8 cellular contexts compared by ENCODE assay signal in genomic region chr5:95817430-95817829, GRCh38. TPM values are rescaled to one million over a fixed set of nuclear protein-coding genes. Genes with fewer than 3 reads are reported as not detected.
DNase-seq lines count a peak whose midpoint lies in the region; ATAC-seq and TF ChIP-seq lines count a peak whose summit lies in the region.

No MANE protein-coding gene starts in this region.

- WGBS in suprapubic skin = 64% methylated on average over 6 of the region's 12 CpGs
- 47 to 51% methylated on average over 12 of the region's 12 CpGs for WGBS in tibial nerve, 2 donors

- TF ChIP-seq POLR2A in suprapubic skin (IDR thresholded peaks at IDR 0.05) (no peak), tibial nerve (IDR thresholded peaks at IDR 0.05) (no peak)

- peak; percentile 78 for DNase-seq in activated CD8-positive, alpha-beta memory T cell treated with anti-CD3 and anti-CD28 coated beads for 24 hours
- DNase-seq in activated CD8-positive, alpha-beta memory T cell treated with anti-CD3 and anti-CD28 coated beads, Interleukin-2, amount 50 U/mL, for 48 hours = no peak
- peak; percentile 28 for DNase-seq in activated naive CD4-positive, alpha-beta T cell treated with anti-CD3 and anti-CD28 coated beads, Interleukin-2, amount 50 U/mL, for 16 hours
- DNase-seq in left colon = peak; percentile 53 to 76
- no peak for DNase-seq in suprapubic skin (ENCODE audit: low spot score in 2 of 2)
- DNase-seq in tibial nerve (ENCODE audit: low spot score in 2 of 2) = no peak
- DNase-seq in middle frontal gyrus (ENCODE audit: extremely low spot score, low spot score) = no peak

- H3K9me3 ChIP-seq in suprapubic skin (no peaks in the 10 kb centered on the region), tibial nerve (no peaks in the 10 kb centered on the region)

- H3K4me1 ChIP-seq in suprapubic skin (peaks cover 40% of the 10 kb centered on the region), tibial nerve (peaks cover 0 to 30% (median 5%) of the 10 kb centered on the region in 4 donors)

- ATAC-seq in left colon (peak; percentile 55), HG03175 (IDR thresholded peaks at IDR 0.05; ENCODE audit: unreplicated experiment) (no peak)

- no peak for TF ChIP-seq EP300 in suprapubic skin (IDR thresholded peaks at IDR 0.05)
- no peak for TF ChIP-seq EP300 in tibial nerve (IDR thresholded peaks at IDR 0.05)

- H3K4me3 ChIP-seq in suprapubic skin = peak overlapping the region; percentile 61
- H3K4me3 ChIP-seq in tibial nerve = no peak overlapping the region

- H3K27me3 ChIP-seq in suprapubic skin = no peaks in the 10 kb centered on the region
- H3K27me3 ChIP-seq in tibial nerve = no peaks in the 10 kb centered on the region

- peaks cover 4% of the 10 kb centered on the region for H3K36me3 ChIP-seq in suprapubic skin
- H3K36me3 ChIP-seq in tibial nerve = peaks cover 0 to 20% (median 0%) of the 10 kb centered on the region in 3 donors

- TF ChIP-seq CTCF in suprapubic skin (IDR thresholded peaks at IDR 0.05) = no peak
- no peak for TF ChIP-seq CTCF in tibial nerve (IDR thresholded peaks at IDR 0.05)

- peak overlapping the region; percentile 35 for H3K27ac ChIP-seq in suprapubic skin
- H3K27ac ChIP-seq in tibial nerve = peak overlapping the region in 1 of 4 donors; percentile 51

- intact Hi-C loops in left colon (cut with DNase I, micrococcal nuclease) = no loop called here

RNA-seq across cellular contexts. Expression of gene GLRX, which starts 5.1 kb away (rescaled TPM):
- 10 to 100 TPM; 82.4 to 91.9 TPM for total RNA-seq in left colon
- 100 to 1,000 TPM in 2 of 4 donors, 10 to 100 TPM in 2; 30.9 to 151 (median 80.0) TPM for total RNA-seq in suprapubic skin
- 10 to 100 TPM; 15.3 to 72.0 (median 40.4) TPM for total RNA-seq in tibial nerve

Comparison
In these comparisons a context has a peak if more than half of its experiments do, and no peak if none do; other contexts are left out.
1. DNase-seq: peak in activated CD8-positive, alpha-beta memory T cell treated with anti-CD3 and anti-CD28 coated beads for 24 hours (single experiment), activated naive CD4-positive, alpha-beta T cell treated with anti-CD3 and anti-CD28 coated beads, Interleukin-2, amount 50 U/mL, for 16 hours (single experiment) and left colon (2 of 2); none in activated CD8-positive, alpha-beta memory T cell treated with anti-CD3 and anti-CD28 coated beads, Interleukin-2, amount 50 U/mL, for 48 hours (single experiment), suprapubic skin (0 of 2), tibial nerve (0 of 2) and middle frontal gyrus (single experiment).